8 cellular contexts compared by ENCODE assay signal in genomic region chr12:53190108-53190729, GRCh38. TPM values are rescaled to one million over a fixed set of nuclear protein-coding genes. Genes with fewer than 3 reads are reported as not detected.
DNase-seq lines count a peak whose midpoint lies in the region; ATAC-seq, FAIRE-seq and TF ChIP-seq lines count a peak whose summit lies in the region.

No MANE protein-coding gene starts in this region.

- TF ChIP-seq CTCF in A549 (IDR thresholded peaks at IDR 0.05) (peak; percentile 78), GM12865 (IDR thresholded peaks at IDR 0.05; ENCODE audit: insufficient read depth, low read depth, low read length, missing control alignments) (peak; percentile 81), NB4 (IDR thresholded peaks at IDR 0.05; ENCODE audit: low read depth, low read length) (peak; percentile 78), esophagus muscularis mucosa (IDR thresholded peaks at IDR 0.05) (peak; percentile 77 to 87 (median 82))

- TF ChIP-seq EP300 in A549 (IDR thresholded peaks at IDR 0.05) (no peak), esophagus muscularis mucosa (IDR thresholded peaks at IDR 0.05) (no peak)

- no peaks in the 10 kb centered on the region for H3K27me3 ChIP-seq in esophagus muscularis mucosa
- H3K27me3 ChIP-seq in neuronal stem cell (ENCODE audit: control insufficient read depth in 3 of 3, insufficient read depth in 3 of 3, low read depth in 1 of 3, low read length in 3 of 3), result peaks cover 0 to 4% (median 0%) of the 10 kb centered on the region in 3 experiments

- no peak overlapping the region for H3K9ac ChIP-seq in neuronal stem cell (ENCODE audit: low read depth, low read length, poor library complexity)

- H3K4me2 ChIP-seq in A549, result peak overlapping the region; percentile 31; the same call in 1 of the 3 replicates
- no peak overlapping the region for H3K4me2 ChIP-seq in neuronal stem cell (ENCODE audit: insufficient read depth, low read length, poor library complexity, severe bottlenecking)

- H3K9me3 ChIP-seq in A549, result no peaks in the 10 kb centered on the region
- no peaks in the 10 kb centered on the region for H3K9me3 ChIP-seq in esophagus muscularis mucosa
- H3K9me3 ChIP-seq in neuronal stem cell (replicated peaks in 1 of 2; ENCODE audit: control insufficient read depth in 2 of 2, insufficient read depth in 1 of 2, low read depth in 1 of 2, low read length in 2 of 2), result no peaks in the 10 kb centered on the region

- TF ChIP-seq POLR2A in A549 (IDR thresholded peaks at IDR 0.05; ENCODE audit: low read length), result no peak
- TF ChIP-seq POLR2A in NB4 (IDR thresholded peaks at IDR 0.05; ENCODE audit: extremely low read depth, insufficient read length), result no peak
- no peak for TF ChIP-seq POLR2A in esophagus muscularis mucosa (IDR thresholded peaks at IDR 0.05; ENCODE audit: low read depth)

- no peak overlapping the region for H2BK120ac ChIP-seq in neuronal stem cell (ENCODE audit: low read depth, low read length)

- H3K4ac ChIP-seq in neuronal stem cell (ENCODE audit: low read length), result no peak overlapping the region

- H2BK5ac ChIP-seq in neuronal stem cell (ENCODE audit: low read length), result no peak overlapping the region

- DNase-seq in A549 (ENCODE audit: low read depth in 1 of 2, low spot score in 1 of 2), result peak; percentile 73 to 87
- peak; percentile 69 for DNase-seq in GM12865 (ENCODE audit: low read depth)
- peak; percentile 65 for DNase-seq in NB4 (ENCODE audit: low read depth)
- DNase-seq in activated CD8-positive, alpha-beta memory T cell treated with anti-CD3 and anti-CD28 coated beads for 24 hours, result peak; percentile 81
- DNase-seq in esophagus muscularis mucosa (ENCODE audit: extremely low spot score), result no peak
- peak; percentile 23 for DNase-seq in neuronal stem cell (ENCODE audit: low spot score)
- DNase-seq in C1 segment of cervical spinal cord (lab: John Stamatoyannopoulos, UW), result no peak
- no peak for DNase-seq in epidermal melanocyte (ENCODE audit: insufficient read length, low spot score)

- peaks cover 15% of the 10 kb centered on the region; the same call in 2 of the 3 replicates for H3K4me1 ChIP-seq in A549
- peaks cover 0 to 17% (median 14%) of the 10 kb centered on the region in 4 donors for H3K4me1 ChIP-seq in esophagus muscularis mucosa
- no peaks in the 10 kb centered on the region for H3K4me1 ChIP-seq in neuronal stem cell (ENCODE audit: control insufficient read depth in 2 of 2, insufficient read depth in 1 of 2, low read depth in 1 of 2, low read length in 2 of 2)

- peak; percentile 65 to 66; a peak in 4 of 5 replicates for TF ChIP-seq RAD21 in A549 (conservative IDR thresholded peaks at IDR 0.05 in 1 of 2, IDR thresholded peaks at IDR 0.05 in 1 of 2)

- H3K36me3 ChIP-seq in esophagus muscularis mucosa (peaks cover 28 to 61% (median 51%) of the 10 kb centered on the region in 4 donors), neuronal stem cell (replicated peaks in 1 of 2; ENCODE audit: control insufficient read depth in 2 of 2, insufficient read depth in 2 of 2, low read length in 2 of 2) (peaks cover 38 to 65% of the 10 kb centered on the region in 2 donors)

- CTCF ChIA-PET in A549 (lab: Yijun Ruan, JAX), result interaction anchor here (0.6 to 36.2 kb wide), 18 partner anchors 8 to 146 kb away, joined by 3 to 646 read pairs (median 3); partner anchors contain the start of genes CSAD, ITGB7 and ZNF740

- no peak overlapping the region for H2BK12ac ChIP-seq in neuronal stem cell (ENCODE audit: low read length)

- no peaks in the 10 kb centered on the region for H3K79me1 ChIP-seq in neuronal stem cell (ENCODE audit: low read depth, low read length)

- no peak overlapping the region for H3K4me3 ChIP-seq in A549
- H3K4me3 ChIP-seq in GM12865 (ENCODE audit: low read depth, low read length), result no peak overlapping the region
- H3K4me3 ChIP-seq in NB4 (ENCODE audit: low read depth, low read length), result no peak overlapping the region
- no peak overlapping the region for H3K4me3 ChIP-seq in esophagus muscularis mucosa
- no peak overlapping the region for H3K4me3 ChIP-seq in neuronal stem cell (ENCODE audit: low read length in 2 of 2)

- no peak overlapping the region for H2AK5ac ChIP-seq in neuronal stem cell (ENCODE audit: low read depth, low read length)

- H3K23ac ChIP-seq in neuronal stem cell (ENCODE audit: low read depth, low read length, poor library complexity), result no peak overlapping the region

- H4K91ac ChIP-seq in neuronal stem cell (ENCODE audit: low read depth, low read length, poor library complexity), result no peak overlapping the region

- peak; percentile 54 for FAIRE-seq in A549 (lab: Jason Lieb, UNC)

- intact Hi-C loops in esophagus muscularis mucosa (cut with DNase I), result loop anchor here (2.0 kb wide), 2 partner anchors 31 to 123 kb away; no protein-coding TSS in a partner anchor

- WGBS in A549 (ENCODE audit: missing lambda C conversion rate), result 40% methylated on average over 14 of the region's 14 CpGs
- 39% methylated on average over 13 of the region's 14 CpGs for WGBS in esophagus muscularis mucosa
- WGBS in neuronal stem cell (ENCODE audit: extremely low coverage in 2 of 2, insufficient read length in 2 of 2, insufficient replicate concordance in 1 of 2), 2 donors, result no CpG with 5 or more reads among the region's 14 CpGs

- H3K14ac ChIP-seq in neuronal stem cell (ENCODE audit: low read length), result no peak overlapping the region

- H3K18ac ChIP-seq in neuronal stem cell (ENCODE audit: low read length), result no peak overlapping the region

- H3K27ac ChIP-seq in A549 (peak overlapping the region; percentile 33 to 44; a peak in 3 of 6 replicates), esophagus muscularis mucosa (replicated peaks in 1 of 4) (peak overlapping the region; percentile 37 to 65 (median 56)), neuronal stem cell (replicated peaks; ENCODE audit: low read length) (no peak overlapping the region)

- no peak overlapping the region for H4K8ac ChIP-seq in neuronal stem cell (ENCODE audit: low read depth, low read length)

- POLR2A ChIA-PET in A549 (lab: Yijun Ruan, JAX), result interaction anchor here (0.9 to 5.4 kb wide), 2 partner anchors 9 to 31 kb away, joined by 4 to 33 read pairs; partner anchors contain the start of genes CSAD and ZNF740

- no peak overlapping the region for H2AFZ ChIP-seq in neuronal stem cell (ENCODE audit: low read length)

- peak; percentile 87 to 90 for ATAC-seq in A549

- no peak overlapping the region for H2BK15ac ChIP-seq in neuronal stem cell (ENCODE audit: low read length)

TF ChIP-seq in A549, 52 proteins besides CTCF, POLR2A, EP300 and RAD21 (continues in another document):
- TF ChIP-seq CHD4 (IDR thresholded peaks at IDR 0.05; ENCODE audit: borderline replicate concordance) (no peak), MAFK (IDR thresholded peaks at IDR 0.05; ENCODE audit: partially characterized antibody) (no peak), CEBPB (IDR thresholded peaks at IDR 0.05) (no peak), TFCP2L1 (CRISPR knock-in tag; IDR thresholded peaks at IDR 0.05) (no peak), SMC3 (IDR thresholded peaks at IDR 0.05) (peak; percentile 82), HES2 (IDR thresholded peaks at IDR 0.05) (no peak), TP53 (CRISPR knock-in tag; IDR thresholded peaks at IDR 0.05) (no peak)

RNA-seq across cellular contexts. Expression of gene CSAD, which starts 9.5 kb away (rescaled TPM):
- polyA plus RNA-seq in A549 (2011; rRNA removed) (16.5 and 19.2 TPM in 2 replicates), A549 (2017; fragmentation: RNase III; extraction: RNeasy Plus Mini Kit Qiagen cat#74134 plus additional on column Dnase treatment) (14.0 to 16.4 TPM (median 14.5 TPM) in 3 replicates)
- polyA plus RNA-seq in A549 (2012; cell fraction: cytosol; rRNA removed), result 15.0 and 17.1 TPM in 2 replicates
- 140 and 167 TPM in 2 replicates for polyA plus RNA-seq in A549 (2012; cell fraction: nucleus; rRNA removed)
- polyA minus RNA-seq in A549 (2011; rRNA and poly(A)+ RNA removed), result 8.2 and 12.5 TPM in 2 replicates
- total RNA-seq in esophagus muscularis mucosa, result 10 to 100 TPM; 10.8 to 27.8 (median 15.0) TPM
- 14.3 TPM for polyA plus RNA-seq in neuronal stem cell (2013, experiment 1 of 2)
- 14.1 TPM for polyA plus RNA-seq in neuronal stem cell (2013, experiment 2 of 2)

RNA-seq across cellular contexts. Expression of gene ZNF740, which starts 9.7 kb away (rescaled TPM):
- polyA plus RNA-seq in A549 (2011; rRNA removed), result 28.8 and 32.9 TPM in 2 replicates
- 6.5 and 8.4 TPM in 2 replicates for polyA plus RNA-seq in A549 (2012; cell fraction: cytosol; rRNA removed)
- polyA plus RNA-seq in A549 (2012; cell fraction: nucleus; rRNA removed), result 11.2 and 17.4 TPM in 2 replicates
- polyA plus RNA-seq in A549 (2017; fragmentation: RNase III; extraction: RNeasy Plus Mini Kit Qiagen cat#74134 plus additional on column Dnase treatment), result 12.1 to 15.6 TPM (median 15.1 TPM) in 3 replicates
- polyA minus RNA-seq in A549 (2011; rRNA and poly(A)+ RNA removed), result 44.9 and 53.6 TPM in 2 replicates
- total RNA-seq in esophagus muscularis mucosa, result 10 to 100 TPM; 12.4 to 19.6 (median 15.3) TPM
- polyA plus RNA-seq in neuronal stem cell (2013, experiment 1 of 2), result 19.7 TPM
- 19.5 TPM for polyA plus RNA-seq in neuronal stem cell (2013, experiment 2 of 2)

RNA-seq across cellular contexts. Expression of gene ITGB7, which starts 16.8 kb away (rescaled TPM):
- 0.56 and 0.71 TPM in 2 replicates for polyA plus RNA-seq in A549 (2011; rRNA removed)
- polyA plus RNA-seq in A549 (2012; cell fraction: cytosol; rRNA removed), result 0.69 and 1.3 TPM in 2 replicates
- 2.9 TPM in 2 replicates for polyA plus RNA-seq in A549 (2012; cell fraction: nucleus; rRNA removed)
- polyA plus RNA-seq in A549 (2017; fragmentation: RNase III; extraction: RNeasy Plus Mini Kit Qiagen cat#74134 plus additional on column Dnase treatment), result 0.54 to 0.66 TPM (median 0.64 TPM) in 3 replicates
- 1.3 and 1.7 TPM in 2 replicates for polyA minus RNA-seq in A549 (2011; rRNA and poly(A)+ RNA removed)
- total RNA-seq in esophagus muscularis mucosa, result 1 to 10 TPM; 1.1 to 1.8 (median 1.4) TPM
- polyA plus RNA-seq in neuronal stem cell (2013, experiment 1 of 2), result 0.07 TPM
- 0.03 TPM for polyA plus RNA-seq in neuronal stem cell (2013, experiment 2 of 2)

RNA-seq across cellular contexts. Expression of gene RARG, which starts 41.8 kb away (rescaled TPM):
- polyA plus RNA-seq in A549 (2011; rRNA removed) (15.6 and 19.0 TPM in 2 replicates), A549 (2017; fragmentation: RNase III; extraction: RNeasy Plus Mini Kit Qiagen cat#74134 plus additional on column Dnase treatment) (16.4 to 17.7 TPM (median 17.2 TPM) in 3 replicates)
- polyA plus RNA-seq in A549 (2012; cell fraction: cytosol; rRNA removed), result 31.6 and 42.1 TPM in 2 replicates
- 50.0 and 54.4 TPM in 2 replicates for polyA plus RNA-seq in A549 (2012; cell fraction: nucleus; rRNA removed)
- polyA minus RNA-seq in A549 (2011; rRNA and poly(A)+ RNA removed), result 23.8 and 24.1 TPM in 2 replicates
- total RNA-seq in esophagus muscularis mucosa, result 10 to 100 TPM; 10.3 to 26.1 (median 22.9) TPM
- polyA plus RNA-seq in neuronal stem cell (2013, experiment 1 of 2), result 11.1 TPM
- polyA plus RNA-seq in neuronal stem cell (2013, experiment 2 of 2), result 10.9 TPM

Comparison
In these comparisons a context has a peak if more than half of its experiments do, and no peak if none do; other contexts are left out.
1. DNase-seq: peak in A549 (2 of 2), GM12865 (single experiment), NB4 (single experiment), activated CD8-positive, alpha-beta memory T cell treated with anti-CD3 and anti-CD28 coated beads for 24 hours (single experiment) and neuronal stem cell (single experiment); none in esophagus muscularis mucosa (single experiment), C1 segment of cervical spinal cord (0 of 14) and epidermal melanocyte (single experiment).
2. Peak in every context shown above with its lines, with median percentiles within 50 percentile points of each other: CTCF ChIP-seq.